Comparison of ENCODE assay signal across 11 cellular contexts in genomic region chr5:154015071-154015693, GRCh38.
"Had no signal": no experiment of that assay in that cellular context is flagged by ENCODE, and none has a peak within 500 bp of the region (broad histone marks: within the 10 kb centered on the region; RNA-seq: fewer than 3 reads in every experiment).

No MANE protein-coding gene starts in this region.

- H3K4me1 ChIP-seq: pancreas, thyroid gland had no signal

- ATAC-seq: activated CD4-positive, alpha-beta T cell treated with anti-CD3 and anti-CD28 coated beads for 36 hours; natural killer cell; pancreas; stimulated activated naive B cell treated with anti-CD40 and anti-IgM and Interleukin-4, amounts not matched to agents 10 μg/mL and 1 μg/mL and 100 μg/mL, for 72 hours; T-cell; WTC11 had no signal

- H3K36me3 ChIP-seq: thyroid gland had no signal

- H3K27me3 ChIP-seq: neutrophil, pancreas, thyroid gland had no signal

- DNase-seq: activated CD4-positive, alpha-beta T cell treated with anti-CD3 and anti-CD28 coated beads for 36 hours; activated CD4-positive, alpha-beta T cell treated with anti-CD3 and anti-CD28 coated beads, Interleukin-2, amount 50 U/mL, for 48 hours; effector CD8-positive, alpha-beta T cell; mesenchymal stem cell; natural killer cell; stimulated activated naive B cell treated with anti-CD40 and anti-IgM and Interleukin-4, amounts not matched to agents 10 μg/mL and 1 μg/mL and 100 μg/mL, for 72 hours; T-cell; thyroid gland had no signal

- H3K4me3 ChIP-seq: pancreas, thyroid gland had no signal

- H3K9me3 ChIP-seq: neutrophil, pancreas, thyroid gland had no signal

- H3K27ac ChIP-seq: neutrophil, pancreas, thyroid gland had no signal
